Comparison of ENCODE assay signal across 1 cellular context in genomic region chr3:196399485-196399945, GRCh38.
A peak's percentile ranks its signal among the peaks of the same experiment; 100 is the strongest.
TF ChIP-seq lines count a peak whose summit lies in the region.

No MANE protein-coding gene starts in this region.

TF ChIP-seq in SK-N-SH, 30 proteins besides CTCF, POLR2A, EP300 and RAD21 (continued from another document):
- TF ChIP-seq TCF12 (IDR thresholded peaks at IDR 0.05) (peak; percentile 66), RXRA (IDR thresholded peaks at IDR 0.05; ENCODE audit: borderline replicate concordance, low read depth) (no peak), CHD2 (IDR thresholded peaks at IDR 0.05; ENCODE audit: low read length, partially characterized antibody) (no peak), MXI1 (IDR thresholded peaks at IDR 0.05; ENCODE audit: low read depth, low read length) (no peak), IRF3 (IDR thresholded peaks at IDR 0.05; ENCODE audit: low read depth, low read length) (no peak), FOXJ3 (CRISPR knock-in tag; IDR thresholded peaks at IDR 0.05) (no peak), NRF1 (IDR thresholded peaks at IDR 0.05; ENCODE audit: low read depth, low read length) (no peak), SMC3 (IDR thresholded peaks at IDR 0.05; ENCODE audit: low read depth, low read length) (no peak), PBX3 (IDR thresholded peaks at IDR 0.05) (peak; percentile 83), RCOR1 (IDR thresholded peaks at IDR 0.05; ENCODE audit: low read length) (no peak), POLR2AphosphoS5 (IDR thresholded peaks at IDR 0.05; ENCODE audit: low read depth, low read length) (no peak), USF1 (IDR thresholded peaks at IDR 0.05; ENCODE audit: borderline replicate concordance, low read depth) (no peak), FOXM1 (IDR thresholded peaks at IDR 0.05; ENCODE audit: low read depth) (no peak)
